In the genomic region with DNA sequence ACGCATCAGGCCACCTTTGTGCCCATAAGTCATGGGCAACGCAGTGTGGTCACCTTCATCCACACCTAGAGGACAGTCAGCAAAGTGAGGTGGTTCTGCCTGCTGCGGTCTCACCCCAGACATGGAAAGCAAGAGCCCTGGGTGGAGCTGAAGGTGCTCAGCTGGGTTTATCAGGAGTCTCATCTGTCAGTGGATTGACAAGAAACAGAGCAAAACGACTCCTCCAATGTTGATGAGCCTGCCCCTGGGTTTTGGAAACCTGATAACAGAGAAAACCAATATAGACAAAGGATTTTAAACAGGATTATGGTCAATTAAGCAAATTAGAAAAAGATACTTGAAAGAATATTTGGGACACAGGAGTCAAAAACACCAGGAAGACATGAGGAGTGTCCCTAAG, we compare ENCODE assay signal across 25 cellular contexts.
DNase-seq lines count a peak whose midpoint lies in the region; ATAC-seq, FAIRE-seq and TF ChIP-seq lines count a peak whose summit lies in the region.
"Had no signal": no experiment of that assay in that cellular context is flagged by ENCODE, and none has a peak within 500 bp of the region (broad histone marks: within the 10 kb centered on the region; RNA-seq: fewer than 3 reads in every experiment).

No MANE protein-coding gene starts in this region.

- no peak overlapping the region for H4K5ac ChIP-seq in IMR-90 (ENCODE audit: low read depth, low read length)

- DNase-seq in CD4-positive, alpha-beta T cell = no peak
- DNase-seq in IMR-90 = no peak
- DNase-seq in SK-N-DZ (ENCODE audit: low spot score) = peak; percentile 99
- DNase-seq in nephron progenitor cell = no peak
- no peak for DNase-seq in COR-L47 (lab: John Stamatoyannopoulos, UW)
- no peak for DNase-seq in heart left ventricle
- DNase-seq in D721Med (ENCODE audit: insufficient read length, low spot score) = no peak
- DNase-seq: BE2C; Calu3; CD4-positive, alpha-beta memory T cell; DMS53; EL; KG1; NCI-H1105; NCI-H146; NCI-H2029; NCI-H345; NCI-H524 treated with DMSO at 0.1 percent for 48 hours; PC-9; RPMI8226; SHP77; T-cell had no signal

- H3K18ac ChIP-seq in IMR-90 (ENCODE audit: low read depth, low read length) = no peak overlapping the region

- peaks cover 44% of the 10 kb centered on the region for H3K4me1 Mint-ChIP-seq in CD4-positive, alpha-beta T cell (ENCODE audit: low read depth)
- H3K4me1 Mint-ChIP-seq in nephron progenitor cell = peaks cover 25% of the 10 kb centered on the region

- H3K27ac ChIP-seq in CD4-positive, alpha-beta T cell (ENCODE audit: low read depth, low read length) = no peak overlapping the region
- no peak overlapping the region for H3K27ac ChIP-seq in IMR-90 (ENCODE audit: insufficient read depth, low read length)
- H3K27ac ChIP-seq in heart left ventricle = no peak overlapping the region
- H3K27ac ChIP-seq: PC-9 had no signal

- no peak for FAIRE-seq in D721Med (lab: Jason Lieb, UNC)

- CTCF ChIA-PET in CD4-positive, alpha-beta T cell (lab: Charles Lee) = interaction anchor here (1.0 kb wide), 1 partner anchor 9 kb away, joined by 4 read pairs; no protein-coding TSS in a partner anchor
- CTCF ChIA-PET in IMR-90 (lab: Yijun Ruan, JAX) = interaction anchor here (2.7 kb wide), 1 partner anchor 10 kb away, joined by 15 read pairs; no protein-coding TSS in a partner anchor

- no TSS peak for BruUV-seq in IMR-90 (replicated peaks; lab: Mats Ljungman, UMichigan)

- TF ChIP-seq POLR2A in IMR-90 (IDR thresholded peaks at IDR 0.05; ENCODE audit: low read depth, low read length) (no peak), heart left ventricle (IDR thresholded peaks at IDR 0.05) (no peak)

- POLR2A ChIA-PET in CD4-positive, alpha-beta T cell (lab: Charles Lee) = interaction anchor here (1.0 to 2.2 kb wide), 2 partner anchors 24 to 322 kb away, joined by 3 to 5 read pairs; no protein-coding TSS in a partner anchor
- POLR2A ChIA-PET in IMR-90 (lab: Charles Lee; ENCODE audit: unreplicated experiment) = no interaction called here

- H3K79me1 ChIP-seq in IMR-90 (ENCODE audit: low read depth in 1 of 2, low read length in 2 of 2) = no peaks in the 10 kb centered on the region

- TF ChIP-seq CTCF in CD4-positive, alpha-beta T cell (IDR thresholded peaks at IDR 0.05) = no peak
- TF ChIP-seq CTCF in IMR-90 (conservative IDR thresholded peaks at IDR 0.05; ENCODE audit: low read depth, low read length) (no peak), nephron progenitor cell (IDR thresholded peaks at IDR 0.05) (no peak), heart left ventricle (IDR thresholded peaks at IDR 0.05) (no peak), D721Med (IDR thresholded peaks at IDR 0.05; ENCODE audit: insufficient read depth, missing control alignments) (no peak)

- H4K91ac ChIP-seq in IMR-90 (ENCODE audit: insufficient read depth, low read depth, low read length) = no peak overlapping the region

- intact Hi-C loops in CD4-positive, alpha-beta T cell (cut with DNase I, micrococcal nuclease) = no loop called here
- intact Hi-C loops in IMR-90 (cut with micrococcal nuclease) (no loop called here), heart left ventricle (cut with DNase I) (no loop called here)

- H3K4me1 ChIP-seq in IMR-90 (ENCODE audit: control insufficient read depth, insufficient read depth, low read length) (no peaks in the 10 kb centered on the region; the same call in none of the 2 replicates), heart left ventricle (peaks cover 0 to 9% (median 0%) of the 10 kb centered on the region in 12 donors)
- H3K4me1 ChIP-seq: BE2C, HAP-1 had no signal

- no peak overlapping the region for H4K8ac ChIP-seq in IMR-90 (ENCODE audit: low read depth in 2 of 2, low read length in 2 of 2)

- no peaks in the 10 kb centered on the region for H3K9me3 ChIP-seq in CD4-positive, alpha-beta T cell (ENCODE audit: control insufficient read depth, low read length)
- H3K9me3 ChIP-seq in IMR-90 (ENCODE audit: control insufficient read depth, insufficient read depth, low read length) (no peaks in the 10 kb centered on the region), heart left ventricle (no peaks in the 10 kb centered on the region)
- H3K9me3 ChIP-seq: BE2C, HAP-1 had no signal

- H3K27me3 ChIP-seq in CD4-positive, alpha-beta T cell (ENCODE audit: control insufficient read depth, insufficient read depth, low read length) = no peaks in the 10 kb centered on the region
- H3K27me3 ChIP-seq in IMR-90 (ENCODE audit: control insufficient read depth, insufficient read depth, low read length) (peaks cover 2% of the 10 kb centered on the region; the same call in 1 of the 2 replicates), heart left ventricle (peaks cover 0 to 12% (median 0%) of the 10 kb centered on the region in 9 donors)
- H3K27me3 ChIP-seq: BE2C had no signal

- dilution Hi-C loops in IMR-90 (cut with HindIII; ENCODE audit: low sequenced_read_pairs, unreplicated experiment) = no loop called here

- no peak overlapping the region for H3K14ac ChIP-seq in IMR-90 (replicated peaks; ENCODE audit: low read depth, low read length)

- WGBS in IMR-90 (ENCODE audit: extremely low coverage in 2 of 2, insufficient read length in 1 of 2), 2 experiments = no CpG with 5 or more reads among the region's 4 CpGs
- 43 to 52% (median 44%) methylated on average over 4 of the region's 4 CpGs for WGBS in heart left ventricle, 4 donors

- H2AFZ ChIP-seq in IMR-90 (replicated peaks; ENCODE audit: low read length, poor library complexity) = peak overlapping the region; percentile 51
- H2AFZ ChIP-seq: GM23338, PC-9 had no signal

- no peak overlapping the region for H2BK120ac ChIP-seq in IMR-90 (ENCODE audit: low read depth, low read length)

- H3K27ac Mint-ChIP-seq in CD4-positive, alpha-beta T cell = peak overlapping the region; percentile 41
- H3K27ac Mint-ChIP-seq in nephron progenitor cell = peak overlapping the region; percentile 69
- H3K27ac Mint-ChIP-seq: GM23338 had no signal

- no peak overlapping the region for H2BK20ac ChIP-seq in IMR-90 (ENCODE audit: low read depth, low read length)

- H3K9me1 ChIP-seq in IMR-90 (ENCODE audit: insufficient read depth, low read length) = peaks cover 1% of the 10 kb centered on the region; the same call in 1 of the 2 replicates

- H3K27me3 Mint-ChIP-seq in CD4-positive, alpha-beta T cell = no peaks in the 10 kb centered on the region
- peaks cover 5% of the 10 kb centered on the region for H3K27me3 Mint-ChIP-seq in nephron progenitor cell (ENCODE audit: low read depth, poor library complexity)
- H3K27me3 Mint-ChIP-seq: CD4-positive, alpha-beta memory T cell; T-cell had no signal

- no peak overlapping the region for H2BK15ac ChIP-seq in IMR-90 (ENCODE audit: low read depth, low read length)

- H3K4ac ChIP-seq in IMR-90 (ENCODE audit: low read depth, low read length) = no peak overlapping the region

- no peak overlapping the region for H3K23ac ChIP-seq in IMR-90 (ENCODE audit: low read depth, low read length)

- no peak overlapping the region for H2BK5ac ChIP-seq in IMR-90 (ENCODE audit: low read depth, low read length, poor library complexity, severe bottlenecking)

- no peaks in the 10 kb centered on the region for H3K36me3 ChIP-seq in IMR-90 (ENCODE audit: control insufficient read depth, insufficient read depth, low read length)
- H3K36me3 ChIP-seq in heart left ventricle = no peaks in the 10 kb centered on the region
- H3K36me3 ChIP-seq: BE2C, HAP-1 had no signal

- H2AK5ac ChIP-seq in IMR-90 (ENCODE audit: low read depth, low read length) = 0 out of 2 replicates have a peak overlapping the region, but pooled peaks have one; percentile 16

- H4K20me1 ChIP-seq in IMR-90 (ENCODE audit: insufficient read depth, low read length) = no peaks in the 10 kb centered on the region

- no peak overlapping the region for H3K4me2 ChIP-seq in IMR-90 (ENCODE audit: low read depth, low read length)
- H3K4me2 ChIP-seq: GM23338, PC-9 had no signal

- H3K9ac ChIP-seq in IMR-90 (ENCODE audit: low read depth, low read length) = no peak overlapping the region

- no peak overlapping the region for H3K4me3 Mint-ChIP-seq in CD4-positive, alpha-beta T cell
- no peak overlapping the region for H3K4me3 Mint-ChIP-seq in nephron progenitor cell
- H3K4me3 Mint-ChIP-seq: GM23338, T-cell had no signal

- in situ Hi-C loops in IMR-90 (cut with MboI; ENCODE audit: low sequenced_read_pairs) = no loop called here

- no peak overlapping the region for H3K56ac ChIP-seq in IMR-90 (ENCODE audit: extremely low read depth, insufficient read depth, low read length)

- TF ChIP-seq RAD21 in IMR-90 (IDR thresholded peaks at IDR 0.05; ENCODE audit: low read length) = no peak

- no peak overlapping the region for H2AK9ac ChIP-seq in IMR-90 (replicated peaks; ENCODE audit: low read depth, low read length, poor library complexity)

- H3K36me3 Mint-ChIP-seq in CD4-positive, alpha-beta T cell (ENCODE audit: low read depth) = no peaks in the 10 kb centered on the region
- no peaks in the 10 kb centered on the region for H3K36me3 Mint-ChIP-seq in nephron progenitor cell (ENCODE audit: low read depth)
- H3K36me3 Mint-ChIP-seq: CD4-positive, alpha-beta memory T cell had no signal

- H3K4me3 ChIP-seq in IMR-90 (ENCODE audit: insufficient read depth, low read depth, low read length) = no peak overlapping the region
- H3K4me3 ChIP-seq in heart left ventricle = no peak overlapping the region
- H3K4me3 ChIP-seq: GM12878, GM23338, HAP-1, PC-9 had no signal

- no peak for ATAC-seq in CD4-positive, alpha-beta T cell (ENCODE audit: poor library complexity)
- no peak for ATAC-seq in IMR-90 (ENCODE audit: low read depth)
- no peak for ATAC-seq in heart left ventricle
- ATAC-seq: GM23338, T-cell had no signal

- H3K9me3 Mint-ChIP-seq in CD4-positive, alpha-beta T cell = no peaks in the 10 kb centered on the region
- H3K9me3 Mint-ChIP-seq in nephron progenitor cell = no peaks in the 10 kb centered on the region
- H3K9me3 Mint-ChIP-seq: GM23338, T-cell had no signal

TF ChIP-seq in IMR-90, 13 proteins besides CTCF, POLR2A, EP300 and RAD21 (continues in another document):
- TF ChIP-seq MAZ (IDR thresholded peaks at IDR 0.05; ENCODE audit: borderline replicate concordance, low read depth, low read length) (no peak), RCOR1 (IDR thresholded peaks at IDR 0.05; ENCODE audit: insufficient replicate concordance, low read length) (no peak), SMC3 (IDR thresholded peaks at IDR 0.05; ENCODE audit: low read depth, low read length) (no peak), MAFK (IDR thresholded peaks at IDR 0.05; ENCODE audit: low read depth, low read length) (no peak), RFX5 (IDR thresholded peaks at IDR 0.05; ENCODE audit: low read depth, low read length) (no peak), FOS (IDR thresholded peaks at IDR 0.05; ENCODE audit: low read depth, low read length) (no peak)
- TF ChIP-seq, protein P1, sequence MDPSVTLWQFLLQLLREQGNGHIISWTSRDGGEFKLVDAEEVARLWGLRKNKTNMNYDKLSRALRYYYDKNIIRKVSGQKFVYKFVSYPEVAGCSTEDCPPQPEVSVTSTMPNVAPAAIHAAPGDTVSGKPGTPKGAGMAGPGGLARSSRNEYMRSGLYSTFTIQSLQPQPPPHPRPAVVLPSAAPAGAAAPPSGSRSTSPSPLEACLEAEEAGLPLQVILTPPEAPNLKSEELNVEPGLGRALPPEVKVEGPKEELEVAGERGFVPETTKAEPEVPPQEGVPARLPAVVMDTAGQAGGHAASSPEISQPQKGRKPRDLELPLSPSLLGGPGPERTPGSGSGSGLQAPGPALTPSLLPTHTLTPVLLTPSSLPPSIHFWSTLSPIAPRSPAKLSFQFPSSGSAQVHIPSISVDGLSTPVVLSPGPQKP (IDR thresholded peaks at IDR 0.05; ENCODE audit: borderline replicate concordance, low read depth, low read length) = no peak
